ENCODE assay signal across 22 cellular contexts in genomic region chr7:30968747-30969603, GRCh38. TPM values are rescaled to one million over a fixed set of nuclear protein-coding genes. Genes with fewer than 3 reads are reported as not detected.
A peak's percentile ranks its signal among the peaks of the same experiment; 100 is the strongest.
DNase-seq lines count a peak whose midpoint lies in the region; ATAC-seq and TF ChIP-seq lines count a peak whose summit lies in the region.
"Had no signal": no experiment of that assay in that cellular context is flagged by ENCODE, and none has a peak within 500 bp of the region (broad histone marks: within the 10 kb centered on the region; RNA-seq: fewer than 3 reads in every experiment).

No MANE protein-coding gene starts in this region.

- 39 to 80% methylated on average over 7 of the region's 7 CpGs for WGBS in sigmoid colon, 2 donors

- no peak for TF ChIP-seq POLR2A in sigmoid colon (IDR thresholded peaks at IDR 0.05)

- no peak overlapping the region for H3K27ac ChIP-seq in sigmoid colon
- H3K27ac ChIP-seq: esophagus squamous epithelium, RWPE1 had no signal

- no peak overlapping the region for H3K4me3 Mint-ChIP-seq in mesothelial cell of epicardium
- H3K4me3 Mint-ChIP-seq: activated naive CD8-positive, alpha-beta T cell treated with anti-CD3 and anti-CD28 coated beads for 36 hours; nephron; type B pancreatic cell had no signal

- peaks cover 0 to 4% (median 0%) of the 10 kb centered on the region in 3 donors for H3K27me3 ChIP-seq in sigmoid colon

- TF ChIP-seq EP300 in sigmoid colon (IDR thresholded peaks at IDR 0.05) = no peak

- POLR2A ChIA-PET in HEK293T (lab: Yijun Ruan, JAX) = no interaction called here

- H3K9me3 Mint-ChIP-seq in mesothelial cell of epicardium = no peaks in the 10 kb centered on the region
- H3K9me3 Mint-ChIP-seq: activated naive CD8-positive, alpha-beta T cell treated with anti-CD3 and anti-CD28 coated beads for 36 hours; activated T-helper 2 cell treated with anti-CD3 and anti-CD28 coated beads, Interferon-gamma antibody, Interleukin-2, Interleukin-4, amounts not matched to agents 10 μg/mL and 5 μg/mL and 100 μg/mL, durations not matched to agents 14 hours and 24 hours and 36 hours; nephron; type B pancreatic cell had no signal

- no peak overlapping the region for H3K27ac Mint-ChIP-seq in mesothelial cell of epicardium
- H3K27ac Mint-ChIP-seq: activated naive CD8-positive, alpha-beta T cell treated with anti-CD3 and anti-CD28 coated beads for 36 hours; activated T-helper 2 cell treated with anti-CD3 and anti-CD28 coated beads, Interferon-gamma antibody, Interleukin-2, Interleukin-4, amounts not matched to agents 10 μg/mL and 5 μg/mL and 100 μg/mL, durations not matched to agents 14 hours and 24 hours and 36 hours; nephron; type B pancreatic cell had no signal

- CTCF ChIA-PET in HEK293T (lab: Yijun Ruan, JAX) = interaction anchor here (0.7 kb wide), 1 partner anchor 129 kb away, joined by 3 read pairs; no protein-coding TSS in a partner anchor

- no peaks in the 10 kb centered on the region for H3K36me3 Mint-ChIP-seq in mesothelial cell of epicardium
- H3K36me3 Mint-ChIP-seq: activated naive CD8-positive, alpha-beta T cell treated with anti-CD3 and anti-CD28 coated beads for 36 hours; type B pancreatic cell had no signal

- in situ Hi-C loops in GM13976 (cut with MboI; ENCODE audit: low sequenced_read_pairs, unreplicated experiment) = no loop called here

- intact Hi-C loops in sigmoid colon (cut with DNase I) = no loop called here

- no peaks in the 10 kb centered on the region for H3K9me3 ChIP-seq in sigmoid colon
- H3K9me3 ChIP-seq: Caco-2, esophagus squamous epithelium had no signal

- H3K4me1 Mint-ChIP-seq in mesothelial cell of epicardium = no peaks in the 10 kb centered on the region
- H3K4me1 Mint-ChIP-seq: activated naive CD8-positive, alpha-beta T cell treated with anti-CD3 and anti-CD28 coated beads for 36 hours; nephron had no signal

- TF ChIP-seq CTCF in GM13976 (IDR thresholded peaks at IDR 0.05; ENCODE audit: borderline replicate concordance, control extremely low read depth, extremely low read depth, insufficient read depth, missing control alignments) (no peak), sigmoid colon (IDR thresholded peaks at IDR 0.05) (no peak), mesothelial cell of epicardium (IDR thresholded peaks at IDR 0.05; ENCODE audit: unreplicated experiment) (no peak)

- DNase-seq in GM13976 (ENCODE audit: low spot score) = peak; percentile 11
- DNase-seq in HEK293T (ENCODE audit: extremely low spot score) = peak; percentile 2
- DNase-seq in ecto neural progenitor cell (ENCODE audit: low spot score) = peak; percentile 34
- DNase-seq in sigmoid colon = peak; percentile 59
- no peak for DNase-seq in superior temporal gyrus (ENCODE audit: extremely low spot score)
- DNase-seq in mesothelial cell of epicardium (ENCODE audit: low spot score in 2 of 2, unreplicated experiment in 2 of 2) = no peak
- DNase-seq: activated naive CD8-positive, alpha-beta T cell treated with anti-CD3 and anti-CD28 coated beads for 36 hours; Caco-2; effector CD8-positive, alpha-beta T cell; EL; esophagus squamous epithelium; NCI-H524; stimulated activated CD4-positive, alpha-beta T cell treated with anti-CD3 and anti-CD28 coated beads, Interleukin-2, amount 100 ng/mL, for 24 hours; stimulated activated naive CD4-positive, alpha-beta T cell treated with Interleukin-2 at 50 U/mL for 16 hours had no signal

- no peaks in the 10 kb centered on the region for H3K4me1 ChIP-seq in sigmoid colon
- H3K4me1 ChIP-seq: Caco-2, esophagus squamous epithelium had no signal

- H3K36me3 ChIP-seq in sigmoid colon = no peaks in the 10 kb centered on the region
- H3K36me3 ChIP-seq: esophagus squamous epithelium had no signal

- no peak overlapping the region for H3K4me3 ChIP-seq in sigmoid colon
- H3K4me3 ChIP-seq: esophagus squamous epithelium had no signal

- ATAC-seq in HG03520 (IDR thresholded peaks at IDR 0.05; ENCODE audit: unreplicated experiment) (no peak), GM18909 (IDR thresholded peaks at IDR 0.05; ENCODE audit: poor library complexity, unreplicated experiment) (no peak)

- H3K27me3 Mint-ChIP-seq in mesothelial cell of epicardium (ENCODE audit: low read depth) = peaks cover 73% of the 10 kb centered on the region

TF ChIP-seq in HEK293T, 16 proteins besides CTCF, POLR2A, EP300 and RAD21:
- no peak for TF ChIP-seq PKNOX1 (IDR thresholded peaks at IDR 0.05)
- TF ChIP-seq NFRKB (IDR thresholded peaks at IDR 0.05) = no peak
- no peak for TF ChIP-seq FOXA1 (IDR thresholded peaks at IDR 0.05)
- no peak for TF ChIP-seq ZNF384 (IDR thresholded peaks at IDR 0.05)

RNA-seq across cellular contexts. Expression of gene GHRHR, which starts 5.2 kb away (rescaled TPM):
- total RNA-seq in sigmoid colon (not detected), mesothelial cell of epicardium (1.6 TPM in 1 of 3 replicates, not detected in the others)
- not detected for polyA plus RNA-seq in sigmoid colon
- total RNA-seq: activated naive CD8-positive, alpha-beta T cell treated with anti-CD3 and anti-CD28 coated beads for 36 hours; activated T-helper 2 cell treated with anti-CD3 and anti-CD28 coated beads, Interferon-gamma antibody, Interleukin-2, Interleukin-4, amounts not matched to agents 10 μg/mL and 5 μg/mL and 100 μg/mL, durations not matched to agents 14 hours and 24 hours and 36 hours; Caco-2; esophagus squamous epithelium; mesenteric fat pad; skeletal muscle tissue had no signal

RNA-seq across cellular contexts. Expression of gene AQP1, which starts 57.3 kb away (rescaled TPM):
- 100 to 1,000 TPM in 3 of 4 donors, 10 to 100 TPM in 1; 66.0 to 191 (median 146) TPM for total RNA-seq in sigmoid colon
- 10 to 100 TPM in 1 of 3 donors, 1 to 10 TPM in 2; 3.7 to 41.8 (median 7.8) TPM for polyA plus RNA-seq in sigmoid colon
- 10.7 to 11.1 TPM (median 10.9 TPM) in 3 replicates for total RNA-seq in mesothelial cell of epicardium
- total RNA-seq: activated T-helper 2 cell treated with anti-CD3 and anti-CD28 coated beads, Interferon-gamma antibody, Interleukin-2, Interleukin-4, amounts not matched to agents 10 μg/mL and 5 μg/mL and 100 μg/mL, durations not matched to agents 14 hours and 24 hours and 36 hours had no signal

Comparison
In these comparisons a context has a peak if more than half of its experiments do, and no peak if none do; other contexts are left out.
1. DNase-seq: peak in GM13976 (single experiment), HEK293T (single experiment), ecto neural progenitor cell (single experiment) and sigmoid colon (single experiment); none in superior temporal gyrus (single experiment) and mesothelial cell of epicardium (0 of 2).